In the genomic region with DNA sequence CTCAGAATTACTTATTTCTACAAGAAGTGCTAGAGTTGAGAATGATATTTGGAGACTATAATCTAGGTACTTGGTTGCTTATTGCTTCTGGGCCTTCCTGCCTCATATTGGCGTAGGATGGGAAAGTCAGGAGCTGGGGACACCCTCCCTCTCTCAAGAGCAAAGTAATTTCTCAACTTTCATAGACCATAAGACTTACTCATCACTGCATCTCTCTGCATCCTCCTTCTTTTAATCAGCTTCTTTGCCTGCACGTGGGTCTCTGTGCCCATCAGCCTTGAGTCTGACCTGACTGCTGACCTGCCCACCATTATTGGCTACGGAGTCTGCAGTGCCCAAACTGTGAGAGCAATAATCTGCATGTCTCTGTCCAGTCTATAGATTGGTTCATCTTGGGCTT, we compare ENCODE assay signal across 24 cellular contexts. TPM values are rescaled to one million over a fixed set of nuclear protein-coding genes. Genes with fewer than 3 reads are reported as not detected.
DNase-seq lines count a peak whose midpoint lies in the region; ATAC-seq and TF ChIP-seq lines count a peak whose summit lies in the region.
"Had no signal": no experiment of that assay in that cellular context is flagged by ENCODE, and none has a peak within 500 bp of the region (broad histone marks: within the 10 kb centered on the region; RNA-seq: fewer than 3 reads in every experiment).

No MANE protein-coding gene starts in this region.

- H3K27me3 ChIP-seq in KMS-11 (ENCODE audit: insufficient read depth, low read depth): no peaks in the 10 kb centered on the region
- H3K27me3 ChIP-seq in esophagus muscularis mucosa: no peaks in the 10 kb centered on the region

- no peak for TF ChIP-seq EP300 in esophagus muscularis mucosa (IDR thresholded peaks at IDR 0.05)

- H2AFZ ChIP-seq in KMS-11 (ENCODE audit: low read depth): no peak overlapping the region
- H2AFZ ChIP-seq: GM23248 had no signal

- 86% methylated on average over 3 of the region's 3 CpGs for whole genome bisulfite sequencing in esophagus muscularis mucosa

- no peak for TF ChIP-seq POLR2A in esophagus muscularis mucosa (IDR thresholded peaks at IDR 0.05; ENCODE audit: low read depth)
- no peak for TF ChIP-seq POLR2A in GM18505 (IDR thresholded peaks at IDR 0.05; ENCODE audit: borderline replicate concordance, extremely low read depth, insufficient read depth, insufficient read length)

- no peak overlapping the region for H3K4me3 ChIP-seq in KMS-11 (IDR thresholded peaks at IDR 0.05; ENCODE audit: insufficient read depth, low read depth, low read length)
- no peak overlapping the region for H3K4me3 ChIP-seq in esophagus muscularis mucosa
- H3K4me3 ChIP-seq: GM12878, GM23248 had no signal

- no peaks in the 10 kb centered on the region for H4K20me1 ChIP-seq in KMS-11 (ENCODE audit: insufficient read depth)

- peak overlapping the region; percentile 23; the same call in 1 of the 2 replicates for H3K4me2 ChIP-seq in KMS-11

- peak; percentile 54 for ATAC-seq in activated T-helper 17 cell treated with anti-CD3 and anti-CD28 coated beads, Interleukin-2, amount 50 U/mL, for 72 hours (replicated peaks)
- peak; percentile 81 for ATAC-seq in stimulated activated effector memory CD8-positive, alpha-beta T cell treated with anti-CD3 and anti-CD28 coated beads, Interleukin-12 subunit alpha, Interleukin-12 subunit beta, amount 100 ng/mL, for 72 hours
- ATAC-seq in HG03280 (IDR thresholded peaks at IDR 0.05; ENCODE audit: unreplicated experiment) (no peak), HG03097 (IDR thresholded peaks at IDR 0.05; ENCODE audit: low FRiP score, unreplicated experiment) (no peak), GM18505 (IDR thresholded peaks at IDR 0.05; ENCODE audit: unreplicated experiment) (no peak)
- ATAC-seq: CD8-positive, alpha-beta T cell; GM12878; Panc1 had no signal

- no peaks in the 10 kb centered on the region for H3K36me3 Mint-ChIP-seq in activated T-helper 17 cell treated with anti-CD3 and anti-CD28 coated beads, Interleukin-2, amount 50 U/mL, for 72 hours (ENCODE audit: low read depth)
- H3K36me3 Mint-ChIP-seq in stimulated activated effector memory CD8-positive, alpha-beta T cell treated with anti-CD3 and anti-CD28 coated beads, Interleukin-12 subunit alpha, Interleukin-12 subunit beta, amount 100 ng/mL, for 72 hours: no peaks in the 10 kb centered on the region
- H3K36me3 Mint-ChIP-seq: CD8-positive, alpha-beta T cell; IgD-negative memory B cell had no signal

- H3K9me3 Mint-ChIP-seq in activated T-helper 17 cell treated with anti-CD3 and anti-CD28 coated beads, Interleukin-2, amount 50 U/mL, for 72 hours: no peaks in the 10 kb centered on the region
- H3K9me3 Mint-ChIP-seq in stimulated activated effector memory CD8-positive, alpha-beta T cell treated with anti-CD3 and anti-CD28 coated beads, Interleukin-12 subunit alpha, Interleukin-12 subunit beta, amount 100 ng/mL, for 72 hours: no peaks in the 10 kb centered on the region
- H3K9me3 Mint-ChIP-seq: CD8-positive, alpha-beta T cell had no signal

- no peak overlapping the region for H3K4me3 Mint-ChIP-seq in activated T-helper 17 cell treated with anti-CD3 and anti-CD28 coated beads, Interleukin-2, amount 50 U/mL, for 72 hours
- H3K4me3 Mint-ChIP-seq in stimulated activated effector memory CD8-positive, alpha-beta T cell treated with anti-CD3 and anti-CD28 coated beads, Interleukin-12 subunit alpha, Interleukin-12 subunit beta, amount 100 ng/mL, for 72 hours: no peak overlapping the region
- H3K4me3 Mint-ChIP-seq: CD8-positive, alpha-beta T cell; IgD-negative memory B cell had no signal

- peaks cover 80% of the 10 kb centered on the region for H3K4me1 ChIP-seq in KMS-11 (ENCODE audit: low read depth, poor library complexity, severe bottlenecking)
- H3K4me1 ChIP-seq in esophagus muscularis mucosa: peaks cover 0 to 4% (median 0%) of the 10 kb centered on the region in 4 donors
- H3K4me1 ChIP-seq: Caco-2 had no signal

- H3K27ac ChIP-seq in KMS-11 (no peak overlapping the region; the same call in 1 of the 2 replicates), esophagus muscularis mucosa (replicated peaks in 1 of 4) (no peak overlapping the region)
- H3K27ac ChIP-seq: C4-2B, GM23248, RWPE1 had no signal

- no peak for TF ChIP-seq CTCF in KMS-11 (conservative IDR thresholded peaks at IDR 0.05; ENCODE audit: low read depth, low read length)
- no peak for TF ChIP-seq CTCF in esophagus muscularis mucosa (IDR thresholded peaks at IDR 0.05)

- DNase-seq in esophagus muscularis mucosa (ENCODE audit: extremely low spot score) (peak; percentile 29), HT-29 (ENCODE audit: low spot score) (no peak)
- DNase-seq in stimulated activated effector memory CD8-positive, alpha-beta T cell treated with anti-CD3 and anti-CD28 coated beads, Interleukin-12 subunit alpha, Interleukin-12 subunit beta, amount 100 ng/mL, for 72 hours (ENCODE audit: low spot score in 2 of 2): no peak
- DNase-seq: Caco-2; CD8-positive, alpha-beta T cell; GDM1; GM23248; H7; NCI-H2029; NCI-H526 treated with DMSO at 0.1 percent for 48 hours; SHP77 treated with DMSO at 0.1 percent for 48 hours had no signal

- H3K79me2 ChIP-seq in KMS-11 (ENCODE audit: insufficient read depth, low read depth): no peaks in the 10 kb centered on the region

- H3K9me3 ChIP-seq in esophagus muscularis mucosa: no peaks in the 10 kb centered on the region
- H3K9me3 ChIP-seq: Caco-2 had no signal

- no peak overlapping the region for H3K27ac Mint-ChIP-seq in activated T-helper 17 cell treated with anti-CD3 and anti-CD28 coated beads, Interleukin-2, amount 50 U/mL, for 72 hours
- H3K27ac Mint-ChIP-seq in stimulated activated effector memory CD8-positive, alpha-beta T cell treated with anti-CD3 and anti-CD28 coated beads, Interleukin-12 subunit alpha, Interleukin-12 subunit beta, amount 100 ng/mL, for 72 hours: peak overlapping the region; percentile 32
- H3K27ac Mint-ChIP-seq: CD8-positive, alpha-beta T cell; IgD-negative memory B cell had no signal

- H3K36me3 ChIP-seq in KMS-11 (ENCODE audit: insufficient read depth) (no peaks in the 10 kb centered on the region), esophagus muscularis mucosa (no peaks in the 10 kb centered on the region)

- peaks cover 10% of the 10 kb centered on the region for H3K27me3 Mint-ChIP-seq in activated T-helper 17 cell treated with anti-CD3 and anti-CD28 coated beads, Interleukin-2, amount 50 U/mL, for 72 hours

- H3K9ac ChIP-seq in KMS-11: no peak overlapping the region
- H3K9ac ChIP-seq: GM23248 had no signal

- intact Hi-C loops in esophagus muscularis mucosa (cut with DNase I): no loop called here

- H3K4me1 Mint-ChIP-seq in activated T-helper 17 cell treated with anti-CD3 and anti-CD28 coated beads, Interleukin-2, amount 50 U/mL, for 72 hours: peaks cover 6% of the 10 kb centered on the region
- H3K4me1 Mint-ChIP-seq in stimulated activated effector memory CD8-positive, alpha-beta T cell treated with anti-CD3 and anti-CD28 coated beads, Interleukin-12 subunit alpha, Interleukin-12 subunit beta, amount 100 ng/mL, for 72 hours: peaks cover 67% of the 10 kb centered on the region

RNA-seq across cellular contexts. Expression of a gene that starts 27.3 kb away (rescaled TPM):
- 10 to 100 TPM in 1 of 2 donors, under 1 TPM in 1; 0.99 to 17.2 TPM for total RNA-seq in activated T-helper 17 cell treated with anti-CD3 and anti-CD28 coated beads, Interleukin-2, amount 50 U/mL, for 72 hours
- total RNA-seq in esophagus muscularis mucosa: 1 to 10 TPM in 1 of 4 donors, not detected in 3; 1.3 TPM
- not detected in 2 replicates for total RNA-seq in HT-29 (2014; rRNA removed; shearing (Covaris generic))
- total RNA-seq: A673; Caco-2; CD8-positive, alpha-beta T cell; GM23248; H7; NCI-H460; OCI-LY7 had no signal

Comparison
In these comparisons a context has a peak if more than half of its experiments do, and no peak if none do; other contexts are left out.
1. ATAC-seq: peak in activated T-helper 17 cell treated with anti-CD3 and anti-CD28 coated beads, Interleukin-2, amount 50 U/mL, for 72 hours (single experiment) and stimulated activated effector memory CD8-positive, alpha-beta T cell treated with anti-CD3 and anti-CD28 coated beads, Interleukin-12 subunit alpha, Interleukin-12 subunit beta, amount 100 ng/mL, for 72 hours (single experiment); none in HG03280 (single experiment), HG03097 (single experiment) and GM18505 (single experiment).